Comparison of ENCODE assay signal across 1 cellular context in the genomic region with DNA sequence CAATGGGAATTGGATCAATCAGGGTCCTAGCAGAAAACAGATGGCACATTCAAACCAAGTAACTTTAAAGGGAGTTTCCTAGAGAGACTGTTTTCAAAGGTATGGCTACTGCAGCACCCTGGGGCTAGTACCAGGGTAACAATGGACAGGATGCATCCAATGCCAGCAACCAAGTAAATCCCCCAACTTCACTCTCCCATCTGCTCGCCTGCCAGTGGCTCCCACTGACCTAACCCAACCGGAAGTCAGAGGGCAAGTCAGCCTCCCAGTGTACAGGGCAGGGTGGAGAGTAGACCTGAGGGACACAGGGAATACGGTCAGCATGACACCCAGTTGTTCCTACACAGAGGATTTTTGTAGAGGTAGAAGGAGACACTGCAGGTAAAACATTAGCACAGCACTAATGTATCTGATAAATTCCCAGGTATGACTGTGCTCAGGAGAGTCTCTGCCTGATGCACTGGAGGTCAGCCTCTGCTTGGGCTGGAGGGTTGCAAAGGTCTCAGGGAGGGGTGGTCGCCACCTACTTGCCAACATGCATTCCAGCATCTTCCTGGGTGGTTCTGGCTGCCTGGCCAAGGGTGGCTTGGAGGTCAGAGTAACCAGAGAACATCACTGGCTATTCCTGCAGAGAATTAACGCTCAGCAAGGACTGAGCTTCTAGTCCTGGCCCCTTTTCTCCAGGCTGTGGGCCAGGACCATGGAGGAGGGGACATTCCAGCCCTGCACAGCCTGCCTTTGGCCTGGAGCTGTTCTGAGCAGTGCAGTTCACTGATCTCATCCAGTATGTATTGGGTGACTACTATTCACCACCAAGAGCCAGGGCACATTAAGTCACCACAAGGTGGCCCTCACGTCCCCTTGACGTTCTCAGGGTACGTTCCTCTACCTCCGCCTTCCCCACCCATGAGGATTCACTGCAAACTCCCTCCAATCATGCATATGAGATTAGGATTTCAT.
TF ChIP-seq lines count a peak whose summit lies in the region.

No MANE protein-coding gene starts in this region.

TF ChIP-seq in H1, 55 proteins besides CTCF, POLR2A, EP300 and RAD21:
- 0 out of 2 replicates have a peak, but pooled peaks have one; percentile 31 for TF ChIP-seq CREB1 (IDR thresholded peaks at IDR 0.05)
- TF ChIP-seq, protein P1, sequence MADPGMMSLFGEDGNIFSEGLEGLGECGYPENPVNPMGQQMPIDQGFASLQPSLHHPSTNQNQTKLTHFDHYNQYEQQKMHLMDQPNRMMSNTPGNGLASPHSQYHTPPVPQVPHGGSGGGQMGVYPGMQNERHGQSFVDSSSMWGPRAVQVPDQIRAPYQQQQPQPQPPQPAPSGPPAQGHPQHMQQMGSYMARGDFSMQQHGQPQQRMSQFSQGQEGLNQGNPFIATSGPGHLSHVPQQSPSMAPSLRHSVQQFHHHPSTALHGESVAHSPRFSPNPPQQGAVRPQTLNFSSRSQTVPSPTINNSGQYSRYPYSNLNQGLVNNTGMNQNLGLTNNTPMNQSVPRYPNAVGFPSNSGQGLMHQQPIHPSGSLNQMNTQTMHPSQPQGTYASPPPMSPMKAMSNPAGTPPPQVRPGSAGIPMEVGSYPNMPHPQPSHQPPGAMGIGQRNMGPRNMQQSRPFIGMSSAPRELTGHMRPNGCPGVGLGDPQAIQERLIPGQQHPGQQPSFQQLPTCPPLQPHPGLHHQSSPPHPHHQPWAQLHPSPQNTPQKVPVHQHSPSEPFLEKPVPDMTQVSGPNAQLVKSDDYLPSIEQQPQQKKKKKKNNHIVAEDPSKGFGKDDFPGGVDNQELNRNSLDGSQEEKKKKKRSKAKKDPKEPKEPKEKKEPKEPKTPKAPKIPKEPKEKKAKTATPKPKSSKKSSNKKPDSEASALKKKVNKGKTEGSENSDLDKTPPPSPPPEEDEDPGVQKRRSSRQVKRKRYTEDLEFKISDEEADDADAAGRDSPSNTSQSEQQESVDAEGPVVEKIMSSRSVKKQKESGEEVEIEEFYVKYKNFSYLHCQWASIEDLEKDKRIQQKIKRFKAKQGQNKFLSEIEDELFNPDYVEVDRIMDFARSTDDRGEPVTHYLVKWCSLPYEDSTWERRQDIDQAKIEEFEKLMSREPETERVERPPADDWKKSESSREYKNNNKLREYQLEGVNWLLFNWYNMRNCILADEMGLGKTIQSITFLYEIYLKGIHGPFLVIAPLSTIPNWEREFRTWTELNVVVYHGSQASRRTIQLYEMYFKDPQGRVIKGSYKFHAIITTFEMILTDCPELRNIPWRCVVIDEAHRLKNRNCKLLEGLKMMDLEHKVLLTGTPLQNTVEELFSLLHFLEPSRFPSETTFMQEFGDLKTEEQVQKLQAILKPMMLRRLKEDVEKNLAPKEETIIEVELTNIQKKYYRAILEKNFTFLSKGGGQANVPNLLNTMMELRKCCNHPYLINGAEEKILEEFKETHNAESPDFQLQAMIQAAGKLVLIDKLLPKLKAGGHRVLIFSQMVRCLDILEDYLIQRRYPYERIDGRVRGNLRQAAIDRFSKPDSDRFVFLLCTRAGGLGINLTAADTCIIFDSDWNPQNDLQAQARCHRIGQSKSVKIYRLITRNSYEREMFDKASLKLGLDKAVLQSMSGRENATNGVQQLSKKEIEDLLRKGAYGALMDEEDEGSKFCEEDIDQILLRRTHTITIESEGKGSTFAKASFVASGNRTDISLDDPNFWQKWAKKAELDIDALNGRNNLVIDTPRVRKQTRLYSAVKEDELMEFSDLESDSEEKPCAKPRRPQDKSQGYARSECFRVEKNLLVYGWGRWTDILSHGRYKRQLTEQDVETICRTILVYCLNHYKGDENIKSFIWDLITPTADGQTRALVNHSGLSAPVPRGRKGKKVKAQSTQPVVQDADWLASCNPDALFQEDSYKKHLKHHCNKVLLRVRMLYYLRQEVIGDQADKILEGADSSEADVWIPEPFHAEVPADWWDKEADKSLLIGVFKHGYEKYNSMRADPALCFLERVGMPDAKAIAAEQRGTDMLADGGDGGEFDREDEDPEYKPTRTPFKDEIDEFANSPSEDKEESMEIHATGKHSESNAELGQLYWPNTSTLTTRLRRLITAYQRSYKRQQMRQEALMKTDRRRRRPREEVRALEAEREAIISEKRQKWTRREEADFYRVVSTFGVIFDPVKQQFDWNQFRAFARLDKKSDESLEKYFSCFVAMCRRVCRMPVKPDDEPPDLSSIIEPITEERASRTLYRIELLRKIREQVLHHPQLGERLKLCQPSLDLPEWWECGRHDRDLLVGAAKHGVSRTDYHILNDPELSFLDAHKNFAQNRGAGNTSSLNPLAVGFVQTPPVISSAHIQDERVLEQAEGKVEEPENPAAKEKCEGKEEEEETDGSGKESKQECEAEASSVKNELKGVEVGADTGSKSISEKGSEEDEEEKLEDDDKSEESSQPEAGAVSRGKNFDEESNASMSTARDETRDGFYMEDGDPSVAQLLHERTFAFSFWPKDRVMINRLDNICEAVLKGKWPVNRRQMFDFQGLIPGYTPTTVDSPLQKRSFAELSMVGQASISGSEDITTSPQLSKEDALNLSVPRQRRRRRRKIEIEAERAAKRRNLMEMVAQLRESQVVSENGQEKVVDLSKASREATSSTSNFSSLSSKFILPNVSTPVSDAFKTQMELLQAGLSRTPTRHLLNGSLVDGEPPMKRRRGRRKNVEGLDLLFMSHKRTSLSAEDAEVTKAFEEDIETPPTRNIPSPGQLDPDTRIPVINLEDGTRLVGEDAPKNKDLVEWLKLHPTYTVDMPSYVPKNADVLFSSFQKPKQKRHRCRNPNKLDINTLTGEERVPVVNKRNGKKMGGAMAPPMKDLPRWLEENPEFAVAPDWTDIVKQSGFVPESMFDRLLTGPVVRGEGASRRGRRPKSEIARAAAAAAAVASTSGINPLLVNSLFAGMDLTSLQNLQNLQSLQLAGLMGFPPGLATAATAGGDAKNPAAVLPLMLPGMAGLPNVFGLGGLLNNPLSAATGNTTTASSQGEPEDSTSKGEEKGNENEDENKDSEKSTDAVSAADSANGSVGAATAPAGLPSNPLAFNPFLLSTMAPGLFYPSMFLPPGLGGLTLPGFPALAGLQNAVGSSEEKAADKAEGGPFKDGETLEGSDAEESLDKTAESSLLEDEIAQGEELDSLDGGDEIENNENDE (IDR thresholded peaks at IDR 0.05; ENCODE audit: insufficient replicate concordance, low read length): no peak
